8 cellular contexts compared by ENCODE assay signal in genomic region chr17:8409966-8410881, GRCh38. TPM values are rescaled to one million over a fixed set of nuclear protein-coding genes. Genes with fewer than 3 reads are reported as not detected.
DNase-seq lines count a peak whose midpoint lies in the region; ATAC-seq and TF ChIP-seq lines count a peak whose summit lies in the region.

No MANE protein-coding gene starts in this region.

- peak; percentile 77 for TF ChIP-seq RAD21 in neural cell (conservative IDR thresholded peaks at IDR 0.05)

- no peaks in the 10 kb centered on the region for H3K9me2 ChIP-seq in neural cell (ENCODE audit: insufficient read depth, low read length)

- peak; percentile 21 for DNase-seq in DMS153 treated with DMSO at 0.1 percent for 48 hours (lab: John Stamatoyannopoulos, UW; ENCODE audit: unreplicated experiment)
- DNase-seq in RKO (ENCODE audit: low spot score) = peak; percentile 87
- DNase-seq in activated T-helper 1 cell treated with Interleukin-2 at 50 U/mL for 16 hours (ENCODE audit: low read depth) = peak; percentile 65
- DNase-seq in fibroblast of pulmonary artery (ENCODE audit: low read depth) = peak; percentile 91
- DNase-seq in stimulated activated naive CD4-positive, alpha-beta T cell treated with Interleukin-2 at 50 U/mL for 16 hours (lab: John Stamatoyannopoulos, UW) = peak; percentile 66

- no peaks in the 10 kb centered on the region for H3F3A ChIP-seq in neural cell (ENCODE audit: insufficient read depth, low read length, poor library complexity, severe bottlenecking)

- H3K79me2 ChIP-seq in neural cell (replicated peaks; ENCODE audit: insufficient read depth, low read length) = no peaks in the 10 kb centered on the region

- H3K27me3 ChIP-seq in neural cell (ENCODE audit: insufficient read depth, low read depth, low read length) = no peaks in the 10 kb centered on the region

- H3K27ac ChIP-seq in neural cell (ENCODE audit: low read length) = no peak overlapping the region

- H4K20me1 ChIP-seq in neural cell (ENCODE audit: insufficient read depth) = no peaks in the 10 kb centered on the region

- H2AFZ ChIP-seq in neural cell (ENCODE audit: low read depth, low read length) = no peak overlapping the region

- ATAC-seq in HG03521 (IDR thresholded peaks at IDR 0.05; ENCODE audit: unreplicated experiment) = no peak

- TF ChIP-seq EP300 in neural cell (conservative IDR thresholded peaks at IDR 0.05; ENCODE audit: poor library complexity, severe bottlenecking) = no peak

- no peak overlapping the region for H3K4me3 ChIP-seq in fibroblast of pulmonary artery (replicated peaks; ENCODE audit: low read depth, low read length)
- no peak overlapping the region for H3K4me3 ChIP-seq in neural cell (ENCODE audit: low read length)

- TF ChIP-seq CTCF in LNCAP (IDR thresholded peaks at IDR 0.05) = peak; percentile 72
- peak; percentile 79 for TF ChIP-seq CTCF in fibroblast of pulmonary artery (IDR thresholded peaks at IDR 0.05; ENCODE audit: low read length, missing control alignments)
- peak; percentile 85 for TF ChIP-seq CTCF in neural cell (IDR thresholded peaks at IDR 0.05; ENCODE audit: poor library complexity, severe bottlenecking)

- no peak overlapping the region for H3K4me2 ChIP-seq in neural cell (ENCODE audit: low read length)

- H3K9me3 ChIP-seq in neural cell (ENCODE audit: low read length) = no peaks in the 10 kb centered on the region

- H3K9ac ChIP-seq in neural cell (ENCODE audit: low read length) = no peak overlapping the region

- H3K36me3 ChIP-seq in neural cell (ENCODE audit: insufficient read depth, low read length) = no peaks in the 10 kb centered on the region

TF ChIP-seq in neural cell, 6 proteins besides CTCF, POLR2A, EP300 and RAD21:
- TF ChIP-seq SMC3 (conservative IDR thresholded peaks at IDR 0.05; ENCODE audit: poor library complexity) (peak; percentile 89), REST (IDR thresholded peaks at IDR 0.05; ENCODE audit: borderline replicate concordance) (no peak)

RNA-seq across cellular contexts. Expression of gene RNF222, which starts 12.6 kb away (rescaled TPM):
- not detected in 2 replicates for polyA plus RNA-seq in neural cell
- polyA minus RNA-seq in neural cell = not detected in 2 replicates

RNA-seq across cellular contexts. Expression of gene NDEL1, which starts 25.5 kb away (rescaled TPM):
- 25.7 and 33.8 TPM in 2 replicates for polyA plus RNA-seq in neural cell
- polyA minus RNA-seq in neural cell = 53.1 and 55.5 TPM in 2 replicates

RNA-seq across cellular contexts. Expression of gene RPL26, which starts 27.2 kb away (rescaled TPM):
- 3,508 and 4,061 TPM in 2 replicates for polyA plus RNA-seq in neural cell
- polyA minus RNA-seq in neural cell = 970 and 1,174 TPM in 2 replicates

Comparison
In these comparisons a context has a peak if more than half of its experiments do, and no peak if none do; other contexts are left out.
1. DNase-seq: peak in every context shown above with its lines; median percentile 91 in fibroblast of pulmonary artery; 87 in RKO; 66 in stimulated activated naive CD4-positive, alpha-beta T cell treated with Interleukin-2 at 50 U/mL for 16 hours; 65 in activated T-helper 1 cell treated with Interleukin-2 at 50 U/mL for 16 hours; 21 in DMS153 treated with DMSO at 0.1 percent for 48 hours.